ENCODE assay signal across 24 cellular contexts in genomic region chr9:18190671-18191374, GRCh38.
DNase-seq lines count a peak whose midpoint lies in the region; ATAC-seq, FAIRE-seq and TF ChIP-seq lines count a peak whose summit lies in the region.
"Had no signal": no experiment of that assay in that cellular context is flagged by ENCODE, and none has a peak within 500 bp of the region (broad histone marks: within the 10 kb centered on the region; RNA-seq: fewer than 3 reads in every experiment).

No MANE protein-coding gene starts in this region.

- H2AFZ ChIP-seq in mesenchymal stem cell (ENCODE audit: low read depth, low read length), result no peak overlapping the region
- H2AFZ ChIP-seq: PC-9 had no signal

- H3K4me1 Mint-ChIP-seq in HFFc6 (ENCODE audit: low read depth), result no peaks in the 10 kb centered on the region
- H3K4me1 Mint-ChIP-seq in chondrocyte (ENCODE audit: low read depth), result peaks cover 31% of the 10 kb centered on the region
- H3K4me1 Mint-ChIP-seq: activated naive CD4-positive, alpha-beta T cell treated with anti-CD3 and anti-CD28 coated beads, Interleukin-2, amount 50 U/mL, for 24 hours; central memory CD8-positive, alpha-beta T cell had no signal

- H3K14ac ChIP-seq in mesenchymal stem cell (ENCODE audit: low read length in 2 of 2), result no peak overlapping the region

- TF ChIP-seq CTCF in 22Rv1 (IDR thresholded peaks at IDR 0.05) (peak; percentile 13; the same call in 1 of the 2 replicates), HFFc6 (IDR thresholded peaks at IDR 0.05) (peak; percentile 31; the same call in 1 of the 2 replicates), chondrocyte (IDR thresholded peaks at IDR 0.05) (peak; percentile 24)

- H3K4me1 ChIP-seq in mesenchymal stem cell (ENCODE audit: control insufficient read depth, insufficient read depth, low read depth, low read length) (peaks cover 2% of the 10 kb centered on the region), small intestine (ENCODE audit: control insufficient read depth in 2 of 2, insufficient read depth in 1 of 2, low read depth in 1 of 2, low read length in 1 of 2) (no peaks in the 10 kb centered on the region)
- H3K4me1 ChIP-seq: upper lobe of left lung had no signal

- H3K27me3 ChIP-seq in mesenchymal stem cell (ENCODE audit: control insufficient read depth in 1 of 2, insufficient read depth in 1 of 2, low read length in 2 of 2), result peaks cover 0 to 9% of the 10 kb centered on the region in 2 experiments
- H3K27me3 ChIP-seq in small intestine (ENCODE audit: control insufficient read depth in 2 of 2, insufficient read depth in 2 of 2, low read length in 2 of 2), result no peaks in the 10 kb centered on the region
- H3K27me3 ChIP-seq: right atrium auricular region, upper lobe of left lung had no signal

- H3K79me1 ChIP-seq in mesenchymal stem cell (replicated peaks; ENCODE audit: low read length, poor library complexity, severe bottlenecking), result no peaks in the 10 kb centered on the region

- H3K4me3 ChIP-seq in mesenchymal stem cell (ENCODE audit: insufficient read depth in 1 of 2, low read depth in 1 of 2, low read length in 2 of 2), result no peak overlapping the region
- no peak overlapping the region for H3K4me3 ChIP-seq in small intestine (ENCODE audit: low read depth in 1 of 2, low read length in 2 of 2)
- H3K4me3 ChIP-seq: PC-9, right atrium auricular region, upper lobe of left lung had no signal

- H3K9me3 Mint-ChIP-seq in HFFc6 (no peaks in the 10 kb centered on the region), chondrocyte (ENCODE audit: low read depth) (no peaks in the 10 kb centered on the region)
- H3K9me3 Mint-ChIP-seq: activated naive CD4-positive, alpha-beta T cell treated with anti-CD3 and anti-CD28 coated beads, Interleukin-2, amount 50 U/mL, for 24 hours had no signal

- H3K27ac Mint-ChIP-seq in HFFc6 (no peak overlapping the region), chondrocyte (ENCODE audit: unreplicated experiment) (no peak overlapping the region)
- H3K27ac Mint-ChIP-seq: activated naive CD4-positive, alpha-beta T cell treated with anti-CD3 and anti-CD28 coated beads, Interleukin-2, amount 50 U/mL, for 24 hours had no signal

- H3K9me3 ChIP-seq in mesenchymal stem cell (ENCODE audit: control insufficient read depth, low read length) (no peaks in the 10 kb centered on the region), small intestine (ENCODE audit: control insufficient read depth, low read depth) (no peaks in the 10 kb centered on the region)
- H3K9me3 ChIP-seq: right atrium auricular region, upper lobe of left lung had no signal

- H3K4ac ChIP-seq in mesenchymal stem cell (ENCODE audit: low read depth in 1 of 2, low read length in 2 of 2), result no peak overlapping the region

- no peak overlapping the region for H3K4me3 Mint-ChIP-seq in HFFc6
- no peak overlapping the region for H3K4me3 Mint-ChIP-seq in chondrocyte (ENCODE audit: unreplicated experiment)
- H3K4me3 Mint-ChIP-seq: activated naive CD4-positive, alpha-beta T cell treated with anti-CD3 and anti-CD28 coated beads, Interleukin-2, amount 50 U/mL, for 24 hours; central memory CD8-positive, alpha-beta T cell had no signal

- H3K9ac ChIP-seq in mesenchymal stem cell (ENCODE audit: low read length), result no peak overlapping the region
- H3K9ac ChIP-seq: KMS-11 had no signal

- no peak overlapping the region for H2BK15ac ChIP-seq in mesenchymal stem cell (ENCODE audit: low read depth, poor library complexity, severe bottlenecking)

- H3K36me3 ChIP-seq in mesenchymal stem cell (ENCODE audit: control insufficient read depth in 1 of 2, insufficient read depth in 2 of 2, low read depth in 1 of 2, low read length in 2 of 2) (no peaks in the 10 kb centered on the region), small intestine (ENCODE audit: control insufficient read depth in 2 of 2, insufficient read depth in 2 of 2, low read length in 2 of 2) (no peaks in the 10 kb centered on the region)
- H3K36me3 ChIP-seq: right atrium auricular region, upper lobe of left lung had no signal

- H3K18ac ChIP-seq in mesenchymal stem cell (ENCODE audit: low read depth in 1 of 2, low read length in 2 of 2), result no peak overlapping the region

- no peaks in the 10 kb centered on the region for H3K36me3 Mint-ChIP-seq in HFFc6 (ENCODE audit: low read depth)
- no peaks in the 10 kb centered on the region for H3K36me3 Mint-ChIP-seq in chondrocyte (ENCODE audit: low read depth)
- H3K36me3 Mint-ChIP-seq: activated naive CD4-positive, alpha-beta T cell treated with anti-CD3 and anti-CD28 coated beads, Interleukin-2, amount 50 U/mL, for 24 hours had no signal

- WGBS in mesenchymal stem cell, result 72% methylated on average over 3 of the region's 4 CpGs
- 69 to 79% (median 76%) methylated on average over 4 of the region's 4 CpGs for WGBS in small intestine, 3 donors

- peak overlapping the region; percentile 89 for H2AK5ac ChIP-seq in mesenchymal stem cell (ENCODE audit: low read length, severe bottlenecking)

- ATAC-seq in HG03442 (IDR thresholded peaks at IDR 0.05; ENCODE audit: unreplicated experiment), result no peak

- H2BK5ac ChIP-seq in mesenchymal stem cell (ENCODE audit: low read depth, low read length, poor library complexity, severe bottlenecking), result no peak overlapping the region

- FAIRE-seq in small intestine (lab: Jason Lieb, UNC), result no peak

- no peak for DNase-seq in HFFc6
- DNase-seq in chondrocyte (ENCODE audit: low spot score), result no peak
- DNase-seq in mesenchymal stem cell, result no peak
- DNase-seq in activated naive CD4-positive, alpha-beta T cell treated with Interleukin-2 at 50 U/mL for 16 hours, result no peak
- DNase-seq in NOMO-1 treated with dmso at 0.1 percent for 144 hours (lab: John Stamatoyannopoulos, UW; ENCODE audit: unreplicated experiment), result no peak
- DNase-seq in small intestine, result no peak
- DNase-seq: activated CD4-positive, alpha-beta T cell treated with anti-CD3 and anti-CD28 coated beads for 4 hours; anterior cingulate cortex; C1 segment of cervical spinal cord; effector CD8-positive, alpha-beta T cell; GOT3; mammary epithelial cell; NCI-H1048; NCI-H1930; NCI-H345; PC-9; SIG-M5; upper lobe of left lung had no signal

- no peak overlapping the region for H3K4me2 ChIP-seq in mesenchymal stem cell (ENCODE audit: low read length, poor library complexity, severe bottlenecking)
- H3K4me2 ChIP-seq: KMS-11, PC-9 had no signal

- no peak overlapping the region for H3K23ac ChIP-seq in mesenchymal stem cell (ENCODE audit: low read length in 2 of 2)

- no peak overlapping the region for H3K27ac ChIP-seq in 22Rv1
- H3K27ac ChIP-seq in mesenchymal stem cell (ENCODE audit: low read length, poor library complexity, severe bottlenecking), result no peak overlapping the region
- H3K27ac ChIP-seq in small intestine (ENCODE audit: low read depth in 1 of 2, low read length in 1 of 2), result no peak overlapping the region
- H3K27ac ChIP-seq: KMS-11, PC-9, right atrium auricular region, upper lobe of left lung had no signal

- no peak overlapping the region for H4K91ac ChIP-seq in mesenchymal stem cell (ENCODE audit: low read length)

- H3K27me3 Mint-ChIP-seq in HFFc6 (ENCODE audit: insufficient read depth), result peaks cover 11% of the 10 kb centered on the region
- H3K27me3 Mint-ChIP-seq in chondrocyte (ENCODE audit: low read depth), result no peaks in the 10 kb centered on the region
- H3K27me3 Mint-ChIP-seq: activated naive CD4-positive, alpha-beta T cell treated with anti-CD3 and anti-CD28 coated beads, Interleukin-2, amount 50 U/mL, for 24 hours; central memory CD8-positive, alpha-beta T cell had no signal

- no peak overlapping the region for H2BK12ac ChIP-seq in mesenchymal stem cell (ENCODE audit: low read length in 2 of 2)

- H4K8ac ChIP-seq in mesenchymal stem cell (ENCODE audit: low read length), result no peak overlapping the region

- no peak overlapping the region for H2BK120ac ChIP-seq in mesenchymal stem cell (ENCODE audit: low read depth, low read length)
